In the genomic region with DNA sequence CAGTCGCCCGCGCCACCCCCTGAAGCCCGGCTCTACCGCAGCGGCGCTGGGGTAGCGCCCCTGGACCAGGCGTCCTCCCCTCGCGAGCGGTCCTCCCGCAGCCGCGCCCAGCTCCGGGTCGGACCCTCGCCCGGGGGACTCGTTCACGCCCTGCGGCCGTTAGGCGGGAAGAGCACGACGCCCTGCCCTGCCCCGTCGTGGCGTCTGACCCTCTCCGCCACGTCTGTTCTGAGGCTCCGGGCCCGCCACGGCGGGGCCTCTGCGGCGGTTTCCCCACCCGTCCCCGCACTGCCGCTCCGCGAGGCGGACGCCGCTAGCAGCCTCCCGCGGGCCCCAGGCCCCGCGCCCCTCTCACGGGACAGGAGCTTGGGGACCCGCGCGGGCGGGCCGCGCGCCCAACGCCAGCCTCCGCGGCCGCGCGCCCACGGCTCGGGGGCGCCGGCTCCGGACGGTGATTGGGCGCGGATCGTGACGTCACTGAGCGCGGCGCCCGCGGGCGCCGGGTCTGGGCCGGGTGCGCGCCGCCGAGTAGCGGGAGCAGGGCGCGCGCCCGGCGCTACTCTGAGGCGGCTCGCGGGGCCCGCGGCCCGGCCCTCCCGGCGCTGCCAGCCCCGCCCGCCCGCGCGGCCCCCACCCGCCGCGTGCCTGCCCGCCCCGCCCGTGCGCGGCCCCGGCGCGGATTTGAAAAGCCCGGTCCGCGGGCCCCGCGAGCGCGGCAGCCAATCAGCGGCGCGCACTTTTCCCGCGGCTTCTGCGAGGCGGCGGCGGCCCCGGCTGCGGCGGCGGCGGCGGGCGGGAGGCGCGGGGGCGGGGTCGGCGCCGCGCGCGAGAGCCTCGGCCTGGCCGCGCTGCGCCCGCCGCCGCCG, we compare ENCODE assay signal across 1 cellular context.
TF ChIP-seq lines count a peak whose summit lies in the region.

A gene (plus strand): TSS at position 816 of the 866 bp plus-strand sequence. CDS start 29,262 bp downstream, outside the sequence.

TF ChIP-seq in GM23338, 12 proteins besides CTCF, POLR2A, EP300 and RAD21 (continued from another document):
- TF ChIP-seq, protein P1, sequence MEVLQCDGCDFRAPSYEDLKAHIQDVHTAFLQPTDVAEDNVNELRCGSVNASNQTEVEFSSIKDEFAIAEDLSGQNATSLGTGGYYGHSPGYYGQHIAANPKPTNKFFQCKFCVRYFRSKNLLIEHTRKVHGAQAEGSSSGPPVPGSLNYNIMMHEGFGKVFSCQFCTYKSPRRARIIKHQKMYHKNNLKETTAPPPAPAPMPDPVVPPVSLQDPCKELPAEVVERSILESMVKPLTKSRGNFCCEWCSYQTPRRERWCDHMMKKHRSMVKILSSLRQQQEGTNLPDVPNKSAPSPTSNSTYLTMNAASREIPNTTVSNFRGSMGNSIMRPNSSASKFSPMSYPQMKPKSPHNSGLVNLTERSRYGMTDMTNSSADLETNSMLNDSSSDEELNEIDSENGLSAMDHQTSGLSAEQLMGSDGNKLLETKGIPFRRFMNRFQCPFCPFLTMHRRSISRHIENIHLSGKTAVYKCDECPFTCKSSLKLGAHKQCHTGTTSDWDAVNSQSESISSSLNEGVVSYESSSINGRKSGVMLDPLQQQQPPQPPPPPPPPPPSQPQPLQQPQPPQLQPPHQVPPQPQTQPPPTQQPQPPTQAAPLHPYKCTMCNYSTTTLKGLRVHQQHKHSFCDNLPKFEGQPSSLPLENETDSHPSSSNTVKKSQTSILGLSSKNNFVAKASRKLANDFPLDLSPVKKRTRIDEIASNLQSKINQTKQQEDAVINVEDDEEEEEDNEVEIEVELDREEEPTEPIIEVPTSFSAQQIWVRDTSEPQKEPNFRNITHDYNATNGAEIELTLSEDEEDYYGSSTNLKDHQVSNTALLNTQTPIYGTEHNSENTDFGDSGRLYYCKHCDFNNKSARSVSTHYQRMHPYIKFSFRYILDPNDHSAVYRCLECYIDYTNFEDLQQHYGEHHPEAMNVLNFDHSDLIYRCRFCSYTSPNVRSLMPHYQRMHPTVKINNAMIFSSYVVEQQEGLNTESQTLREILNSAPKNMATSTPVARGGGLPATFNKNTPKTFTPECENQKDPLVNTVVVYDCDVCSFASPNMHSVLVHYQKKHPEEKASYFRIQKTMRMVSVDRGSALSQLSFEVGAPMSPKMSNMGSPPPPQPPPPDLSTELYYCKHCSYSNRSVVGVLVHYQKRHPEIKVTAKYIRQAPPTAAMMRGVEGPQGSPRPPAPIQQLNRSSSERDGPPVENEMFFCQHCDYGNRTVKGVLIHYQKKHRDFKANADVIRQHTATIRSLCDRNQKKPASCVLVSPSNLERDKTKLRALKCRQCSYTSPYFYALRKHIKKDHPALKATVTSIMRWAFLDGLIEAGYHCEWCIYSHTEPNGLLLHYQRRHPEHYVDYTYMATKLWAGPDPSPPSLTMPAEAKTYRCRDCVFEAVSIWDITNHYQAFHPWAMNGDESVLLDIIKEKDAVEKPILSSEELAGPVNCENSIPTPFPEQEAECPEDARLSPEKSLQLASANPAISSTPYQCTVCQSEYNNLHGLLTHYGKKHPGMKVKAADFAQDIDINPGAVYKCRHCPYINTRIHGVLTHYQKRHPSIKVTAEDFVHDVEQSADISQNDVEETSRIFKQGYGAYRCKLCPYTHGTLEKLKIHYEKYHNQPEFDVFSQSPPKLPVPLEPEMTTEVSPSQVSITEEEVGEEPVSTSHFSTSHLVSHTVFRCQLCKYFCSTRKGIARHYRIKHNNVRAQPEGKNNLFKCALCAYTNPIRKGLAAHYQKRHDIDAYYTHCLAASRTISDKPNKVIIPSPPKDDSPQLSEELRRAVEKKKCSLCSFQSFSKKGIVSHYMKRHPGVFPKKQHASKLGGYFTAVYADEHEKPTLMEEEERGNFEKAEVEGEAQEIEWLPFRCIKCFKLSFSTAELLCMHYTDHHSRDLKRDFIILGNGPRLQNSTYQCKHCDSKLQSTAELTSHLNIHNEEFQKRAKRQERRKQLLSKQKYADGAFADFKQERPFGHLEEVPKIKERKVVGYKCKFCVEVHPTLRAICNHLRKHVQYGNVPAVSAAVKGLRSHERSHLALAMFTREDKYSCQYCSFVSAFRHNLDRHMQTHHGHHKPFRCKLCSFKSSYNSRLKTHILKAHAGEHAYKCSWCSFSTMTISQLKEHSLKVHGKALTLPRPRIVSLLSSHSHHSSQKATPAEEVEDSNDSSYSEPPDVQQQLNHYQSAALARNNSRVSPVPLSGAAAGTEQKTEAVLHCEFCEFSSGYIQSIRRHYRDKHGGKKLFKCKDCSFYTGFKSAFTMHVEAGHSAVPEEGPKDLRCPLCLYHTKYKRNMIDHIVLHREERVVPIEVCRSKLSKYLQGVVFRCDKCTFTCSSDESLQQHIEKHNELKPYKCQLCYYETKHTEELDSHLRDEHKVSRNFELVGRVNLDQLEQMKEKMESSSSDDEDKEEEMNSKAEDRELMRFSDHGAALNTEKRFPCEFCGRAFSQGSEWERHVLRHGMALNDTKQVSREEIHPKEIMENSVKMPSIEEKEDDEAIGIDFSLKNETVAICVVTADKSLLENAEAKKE (CRISPR knock-in tag; IDR thresholded peaks at IDR 0.05) = no peak
- TF ChIP-seq ZNF331 (CRISPR knock-in tag; IDR thresholded peaks at IDR 0.05; ENCODE audit: low read depth) (no peak), EZH2phosphoT487 (IDR thresholded peaks at IDR 0.05; ENCODE audit: unreplicated experiment) (no peak), ZNF114 (CRISPR knock-in tag; IDR thresholded peaks at IDR 0.05) (0 out of 2 replicates have a peak, but pooled peaks have one; percentile 72), POLR2AphosphoS5 (IDR thresholded peaks at IDR 0.05; ENCODE audit: low read depth) (peak; percentile 65; the same call in 1 of the 2 replicates), CREB1 (CRISPR knock-in tag; IDR thresholded peaks at IDR 0.05; ENCODE audit: low read depth) (peak; percentile 92)
- TF ChIP-seq, protein P2, sequence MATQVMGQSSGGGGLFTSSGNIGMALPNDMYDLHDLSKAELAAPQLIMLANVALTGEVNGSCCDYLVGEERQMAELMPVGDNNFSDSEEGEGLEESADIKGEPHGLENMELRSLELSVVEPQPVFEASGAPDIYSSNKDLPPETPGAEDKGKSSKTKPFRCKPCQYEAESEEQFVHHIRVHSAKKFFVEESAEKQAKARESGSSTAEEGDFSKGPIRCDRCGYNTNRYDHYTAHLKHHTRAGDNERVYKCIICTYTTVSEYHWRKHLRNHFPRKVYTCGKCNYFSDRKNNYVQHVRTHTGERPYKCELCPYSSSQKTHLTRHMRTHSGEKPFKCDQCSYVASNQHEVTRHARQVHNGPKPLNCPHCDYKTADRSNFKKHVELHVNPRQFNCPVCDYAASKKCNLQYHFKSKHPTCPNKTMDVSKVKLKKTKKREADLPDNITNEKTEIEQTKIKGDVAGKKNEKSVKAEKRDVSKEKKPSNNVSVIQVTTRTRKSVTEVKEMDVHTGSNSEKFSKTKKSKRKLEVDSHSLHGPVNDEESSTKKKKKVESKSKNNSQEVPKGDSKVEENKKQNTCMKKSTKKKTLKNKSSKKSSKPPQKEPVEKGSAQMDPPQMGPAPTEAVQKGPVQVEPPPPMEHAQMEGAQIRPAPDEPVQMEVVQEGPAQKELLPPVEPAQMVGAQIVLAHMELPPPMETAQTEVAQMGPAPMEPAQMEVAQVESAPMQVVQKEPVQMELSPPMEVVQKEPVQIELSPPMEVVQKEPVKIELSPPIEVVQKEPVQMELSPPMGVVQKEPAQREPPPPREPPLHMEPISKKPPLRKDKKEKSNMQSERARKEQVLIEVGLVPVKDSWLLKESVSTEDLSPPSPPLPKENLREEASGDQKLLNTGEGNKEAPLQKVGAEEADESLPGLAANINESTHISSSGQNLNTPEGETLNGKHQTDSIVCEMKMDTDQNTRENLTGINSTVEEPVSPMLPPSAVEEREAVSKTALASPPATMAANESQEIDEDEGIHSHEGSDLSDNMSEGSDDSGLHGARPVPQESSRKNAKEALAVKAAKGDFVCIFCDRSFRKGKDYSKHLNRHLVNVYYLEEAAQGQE (IDR thresholded peaks at IDR 0.05; ENCODE audit: unreplicated experiment) = no peak
